Comparison of ENCODE assay signal across 10 cellular contexts in the genomic region with DNA sequence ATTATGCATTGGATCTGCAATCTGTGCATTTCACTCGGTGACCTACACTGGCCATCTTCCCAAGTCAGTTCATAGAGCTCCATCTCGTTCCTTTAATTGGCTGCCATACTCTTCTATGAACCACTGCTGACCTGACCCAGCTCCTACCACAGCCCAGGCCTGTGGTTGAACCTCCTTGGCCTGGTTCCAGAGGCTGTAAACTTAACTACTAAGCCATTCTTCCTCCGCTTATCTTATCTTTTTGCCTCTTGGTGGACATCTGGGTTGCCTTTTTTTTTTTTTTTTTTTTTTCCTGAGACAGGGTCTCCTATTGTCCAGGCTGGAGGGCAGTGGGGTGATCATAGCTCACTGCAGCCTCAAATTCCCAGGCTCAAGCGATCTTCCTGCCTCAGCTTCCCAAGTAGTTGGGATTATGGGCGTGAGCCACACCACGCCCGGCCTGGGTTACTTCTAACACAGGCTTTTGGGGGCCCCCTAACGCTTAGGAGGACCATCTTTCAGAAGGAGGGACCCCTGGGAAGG. TPM values are rescaled to one million over a fixed set of nuclear protein-coding genes. Genes with fewer than 3 reads are reported as not detected.
A peak's percentile ranks its signal among the peaks of the same experiment; 100 is the strongest.
DNase-seq lines count a peak whose midpoint lies in the region; ATAC-seq, FAIRE-seq and TF ChIP-seq lines count a peak whose summit lies in the region.
"Had no signal": no experiment of that assay in that cellular context is flagged by ENCODE, and none has a peak within 500 bp of the region (broad histone marks: within the 10 kb centered on the region; RNA-seq: fewer than 3 reads in every experiment).

No MANE protein-coding gene starts in this region.

- intact Hi-C loops in Caco-2 (cut with micrococcal nuclease; ENCODE audit: unreplicated experiment) (loop anchor here (1.0 kb wide), 4 partner anchors 80 to 417 kb away; no protein-coding TSS in a partner anchor), K562 (cut with micrococcal nuclease) (loop anchor here (1.0 to 5.0 kb wide), 4 partner anchors 81 to 290 kb away; a partner anchor contains a TSS), aorta (cut with DNase I) (loop anchor here (2.0 to 5.0 kb wide), 7 partner anchors 33 to 417 kb away; a partner anchor contains a TSS)

- H3K9ac ChIP-seq in K562 (ENCODE audit: insufficient read depth in 1 of 2, low read depth in 2 of 2, low read length in 2 of 2) (no peak overlapping the region), muscle layer of colon (ENCODE audit: low read length) (no peak overlapping the region)

- no peak overlapping the region for H2AFZ ChIP-seq in K562 (ENCODE audit: low read depth, low read length)

- TF ChIP-seq RAD21 in K562 (CRISPR knock-in tag; conservative IDR thresholded peaks at IDR 0.05 in 1 of 2, IDR thresholded peaks at IDR 0.05 in 1 of 2) = no peak

- TF ChIP-seq CTCF in Caco-2 (IDR thresholded peaks at IDR 0.05; ENCODE audit: insufficient read depth in 1 of 2, low read depth in 1 of 2, low read length in 1 of 2, severe bottlenecking in 1 of 2, unreplicated experiment in 1 of 2) (no peak), K562 (IDR thresholded peaks at IDR 0.05 in 2 of 3, conservative IDR thresholded peaks at IDR 0.05 in 1 of 3; ENCODE audit: insufficient read depth in 2 of 3, low read depth in 1 of 3, low read length in 3 of 3) (no peak)

- H3K27ac ChIP-seq in K562 (ENCODE audit: extremely low read depth, low read depth, low read length) (no peak overlapping the region), muscle layer of colon (ENCODE audit: low read depth, low read length) (no peak overlapping the region), aorta (ENCODE audit: low read depth in 1 of 2, low read length in 2 of 2) (no peak overlapping the region)

- peak overlapping the region; percentile 82 for H3K4me2 ChIP-seq in K562 (ENCODE audit: insufficient read depth, low read length)

- BruUV-seq in Caco-2 (replicated peaks; lab: Mats Ljungman, UMichigan) (no TSS peak), K562 (replicated peaks; lab: Mats Ljungman, UMichigan) (no TSS peak)

- no peaks in the 10 kb centered on the region for H4K20me1 ChIP-seq in K562 (replicated peaks; ENCODE audit: control insufficient read depth, insufficient read depth, low read length)

- H3K9me1 ChIP-seq in K562 (ENCODE audit: control insufficient read depth, insufficient read depth, low read length) = no peaks in the 10 kb centered on the region

- no peak for TF ChIP-seq POLR2A in K562 (conservative IDR thresholded peaks at IDR 0.05)

- ATAC-seq in K562 (peak; percentile 76), HG03039 (IDR thresholded peaks at IDR 0.05; ENCODE audit: unreplicated experiment) (no peak), aorta (ENCODE audit: low FRiP score) (no peak)

- no peaks in the 10 kb centered on the region for H3K9me3 Mint-ChIP-seq in Caco-2 (ENCODE audit: unreplicated experiment)
- H3K9me3 Mint-ChIP-seq: activated naive CD8-positive, alpha-beta T cell treated with anti-CD3 and anti-CD28 coated beads for 36 hours had no signal

- H3K4me1 Mint-ChIP-seq in Caco-2 (ENCODE audit: low read depth, unreplicated experiment) = no peaks in the 10 kb centered on the region

- no peaks in the 10 kb centered on the region for H3K27me3 Mint-ChIP-seq in Caco-2 (ENCODE audit: insufficient read depth, unreplicated experiment)

- TF ChIP-seq EP300 in K562 (IDR thresholded peaks at IDR 0.05; ENCODE audit: low read length) = peak; percentile 50

- CTCF ChIA-PET in Caco-2 (lab: Charles Lee) = interaction anchor here (0.6 to 1.5 kb wide), 15 partner anchors 18 to 417 kb away, joined by 3 to 9 read pairs (median 4); a partner anchor contains a TSS
- CTCF ChIA-PET in K562 (lab: Yijun Ruan, JAX; ENCODE audit: low intra/inter-chr PET ratio) = interaction anchor here (1.5 to 2.7 kb wide), 4 partner anchors 81 to 416 kb away, joined by 4 to 29 read pairs (median 14); no protein-coding TSS in a partner anchor

- no peaks in the 10 kb centered on the region for H3K9me3 ChIP-seq in Caco-2
- no peaks in the 10 kb centered on the region for H3K9me3 ChIP-seq in K562 (replicated peaks; ENCODE audit: control insufficient read depth, insufficient read depth, low read depth, low read length)
- no peaks in the 10 kb centered on the region for H3K9me3 ChIP-seq in muscle layer of colon (ENCODE audit: low read length)
- H3K9me3 ChIP-seq in aorta (ENCODE audit: control insufficient read depth, low read length) = no peaks in the 10 kb centered on the region

- H3K4me1 ChIP-seq in Caco-2 = 0 out of 2 replicates have a peak, but pooled peaks cover 10% of the 10 kb centered on the region
- peaks cover 10 to 13% of the 10 kb centered on the region in 2 experiments; a peak in 4 of 5 replicates for H3K4me1 ChIP-seq in K562 (replicated peaks in 1 of 2; ENCODE audit: control insufficient read depth in 2 of 2, insufficient read depth in 2 of 2, low read length in 2 of 2)
- peaks cover 16% of the 10 kb centered on the region for H3K4me1 ChIP-seq in muscle layer of colon (ENCODE audit: insufficient read depth, low read length)
- H3K4me1 ChIP-seq in aorta (ENCODE audit: control insufficient read depth in 1 of 2, insufficient read depth in 2 of 2, low read length in 2 of 2) = no peaks in the 10 kb centered on the region

- H3K36me3 ChIP-seq in Caco-2 (ENCODE audit: control insufficient read depth, insufficient read depth, low read length) (no peaks in the 10 kb centered on the region), K562 (ENCODE audit: control insufficient read depth, insufficient read depth, low read length) (no peaks in the 10 kb centered on the region), muscle layer of colon (ENCODE audit: insufficient read depth, low read length) (no peaks in the 10 kb centered on the region), aorta (ENCODE audit: control insufficient read depth in 1 of 2, insufficient read depth in 2 of 2, low read length in 1 of 2) (no peaks in the 10 kb centered on the region)

- no peak overlapping the region for H3K27ac Mint-ChIP-seq in Caco-2 (ENCODE audit: unreplicated experiment)
- H3K27ac Mint-ChIP-seq: activated naive CD8-positive, alpha-beta T cell treated with anti-CD3 and anti-CD28 coated beads for 36 hours had no signal

- H3K4me3 Mint-ChIP-seq in Caco-2 (ENCODE audit: unreplicated experiment) = peak overlapping the region; percentile 85

- no peaks in the 10 kb centered on the region for H3K27me3 ChIP-seq in Caco-2 (replicated peaks; ENCODE audit: control insufficient read depth, insufficient read depth, low read length)
- H3K27me3 ChIP-seq in K562 (ENCODE audit: control insufficient read depth in 2 of 2, insufficient read depth in 2 of 2, low read length in 2 of 2) = no peaks in the 10 kb centered on the region
- H3K27me3 ChIP-seq in muscle layer of colon (ENCODE audit: control insufficient read depth in 1 of 2, insufficient read depth in 2 of 2, low read length in 2 of 2) = no peaks in the 10 kb centered on the region
- no peaks in the 10 kb centered on the region for H3K27me3 ChIP-seq in aorta (ENCODE audit: control insufficient read depth in 1 of 2, insufficient read depth in 2 of 2, low read length in 1 of 2)

- H3K36me3 Mint-ChIP-seq in Caco-2 (ENCODE audit: insufficient read depth, unreplicated experiment) = no peaks in the 10 kb centered on the region

- no peak for DNase-seq in Caco-2
- peak; percentile 36 for DNase-seq in LHCN-M2 (ENCODE audit: low read depth)
- DNase-seq in K562 (ENCODE audit: extremely low read depth in 1 of 4, low spot score in 3 of 4) = peak; percentile 66 to 86 (median 70)
- DNase-seq in NCI-H1048 (lab: John Stamatoyannopoulos, UW) = no peak
- no peak for DNase-seq in ecto neural progenitor cell (ENCODE audit: low spot score)
- DNase-seq in aorta = no peak

- 1% methylated on average over 8 of the region's 8 CpGs for WGBS in K562 (ENCODE audit: insufficient coverage, low coverage, missing lambda C conversion rate)
- WGBS in aorta, 2 donors = 49 to 55% methylated on average over 8 of the region's 8 CpGs

- H3K4me3 ChIP-seq in Caco-2 (ENCODE audit: low read depth, low read length) = no peak overlapping the region; the same call in 1 of the 2 replicates
- H3K4me3 ChIP-seq in K562 = no peak overlapping the region
- peak overlapping the region; percentile 28 to 78 for H3K4me3 ChIP-seq in muscle layer of colon (ENCODE audit: low read depth in 1 of 2, low read length in 2 of 2)
- H3K4me3 ChIP-seq in aorta (ENCODE audit: low read length in 2 of 2) = no peak overlapping the region

- no peaks in the 10 kb centered on the region for H3K79me2 ChIP-seq in K562 (ENCODE audit: control insufficient read depth, insufficient read depth, low read length)

- peak; percentile 93 for FAIRE-seq in K562 (lab: Jason Lieb, UNC)
- FAIRE-seq: G401.6 had no signal

- in situ Hi-C loops in K562 (cut with MboI) = loop anchor here (5.0 to 10.0 kb wide), 2 partner anchors 292 to 429 kb away; no protein-coding TSS in a partner anchor

- POLR2A ChIA-PET in Caco-2 (lab: Charles Lee) (interaction anchor here (0.5 to 1.3 kb wide), 3 partner anchors 18 to 102 kb away, joined by 3 read pairs; a partner anchor contains a TSS), K562 (lab: Yijun Ruan, JAX) (interaction anchor here (0.6 to 1.8 kb wide), 9 partner anchors 13 to 439 kb away, joined by 3 to 7 read pairs (median 4); a partner anchor contains a TSS)

RNA-seq across cellular contexts. Expression of a gene that starts 18.3 kb away (rescaled TPM):
- total RNA-seq in Caco-2 (2022) (15.7 and 17.3 TPM in 2 replicates), LHCN-M2 (2014; rRNA removed) (11.9 and 17.8 TPM in 2 replicates), K562 (2014; rRNA removed) (22.1 and 23.3 TPM in 2 replicates), K562 (2014; rRNA removed; fragmentation: Illumina TruSeq; extraction: Trizol) (11.2 and 13.0 TPM in 2 replicates), K562 (2015; rRNA removed; fragmentation: Illumina TruSeq; extraction: Trizol) (12.2 and 13.0 TPM in 2 replicates), K562 (2021) (22.5 and 23.4 TPM in 2 replicates), aorta (10 to 100 TPM; 18.7 to 19.2 TPM)
- 11.2 TPM for polyA plus RNA-seq in LHCN-M2 (2012)
- total RNA-seq in K562 (2011; cell fraction: chromatin; rRNA removed; ENCODE audit: low replicate concordance) = 15.2 and 20.2 TPM in 2 replicates
- 14.1 and 16.3 TPM in 2 replicates for total RNA-seq in K562 (2011; cell fraction: nucleolus; rRNA removed)
- total RNA-seq in K562 (2011; cell fraction: nucleoplasm; rRNA removed) = 16.9 and 18.6 TPM in 2 replicates
- polyA plus RNA-seq in K562 (2011; rRNA removed) (12.2 and 15.2 TPM in 2 replicates), K562 (2014; fragmentation: Illumina TruSeq; extraction: Trizol) (19.6 and 24.0 TPM in 2 replicates), K562 (2014; fragmentation: Nextera tagmentation; extraction: Ambion mirVana) (1 to 10 TPM; 2.3 to 3.5 TPM), K562 (2014; rRNA removed) (26.1 and 33.4 TPM in 2 replicates), aorta (10 to 100 TPM; 12.2 to 16.8 TPM)
- polyA plus RNA-seq in K562 (2011; cell fraction: cytosol; rRNA removed) = 10.2 and 11.2 TPM in 2 replicates
- 5.8 and 6.8 TPM in 2 replicates for polyA plus RNA-seq in K562 (2011; cell fraction: nucleus; rRNA removed)
- polyA plus RNA-seq in K562 (2012) = 11.7 and 15.8 TPM in 2 replicates
- polyA minus RNA-seq in K562 (2011; rRNA and poly(A)+ RNA removed) = 18.8 and 21.9 TPM in 2 replicates
- polyA minus RNA-seq in K562 (2011; cell fraction: cytosol; rRNA and poly(A)+ RNA removed) = 3.1 and 9.2 TPM in 2 replicates
- 7.8 and 10.3 TPM in 2 replicates for polyA minus RNA-seq in K562 (2011; cell fraction: nucleus; rRNA and poly(A)+ RNA removed)

RNA-seq across cellular contexts. Expression of a gene that starts 28.0 kb away (rescaled TPM):
- total RNA-seq in Caco-2 (2022) = 24.5 TPM in 2 replicates
- total RNA-seq in LHCN-M2 (2014; rRNA removed) = 37.9 and 42.3 TPM in 2 replicates
- 8.9 TPM for polyA plus RNA-seq in LHCN-M2 (2012)
- 1.7 and 2.8 TPM in 2 replicates for total RNA-seq in K562 (2011; cell fraction: chromatin; rRNA removed; ENCODE audit: low replicate concordance)
- total RNA-seq in K562 (2011; cell fraction: nucleolus; rRNA removed) = 2.4 and 2.8 TPM in 2 replicates
- 2.9 and 4.4 TPM in 2 replicates for total RNA-seq in K562 (2011; cell fraction: nucleoplasm; rRNA removed)
- total RNA-seq in K562 (2014; rRNA removed) = 0.64 and 1.4 TPM in 2 replicates
- total RNA-seq in K562 (2014; rRNA removed; fragmentation: Illumina TruSeq; extraction: Trizol) = 0.76 and 0.80 TPM in 2 replicates
- total RNA-seq in K562 (2015; rRNA removed; fragmentation: Illumina TruSeq; extraction: Trizol) = 0.58 and 0.75 TPM in 2 replicates
- 2.1 and 2.2 TPM in 2 replicates for total RNA-seq in K562 (2021)
- 0.65 and 0.77 TPM in 2 replicates for polyA plus RNA-seq in K562 (2011; rRNA removed)
- 0.65 and 1.1 TPM in 2 replicates for polyA plus RNA-seq in K562 (2011; cell fraction: cytosol; rRNA removed)
- 0.66 and 1.5 TPM in 2 replicates for polyA plus RNA-seq in K562 (2011; cell fraction: nucleus; rRNA removed)
- polyA plus RNA-seq in K562 (2012) = 0.74 and 1.3 TPM in 2 replicates
- 0.48 and 0.54 TPM in 2 replicates for polyA plus RNA-seq in K562 (2014; fragmentation: Illumina TruSeq; extraction: Trizol)
- under 1 TPM; 0.04 to 0.11 TPM for polyA plus RNA-seq in K562 (2014; fragmentation: Nextera tagmentation; extraction: Ambion mirVana)
- polyA plus RNA-seq in K562 (2014; rRNA removed) = 0.45 and 1.3 TPM in 2 replicates
- polyA minus RNA-seq in K562 (2011; rRNA and poly(A)+ RNA removed) = 1.0 and 1.2 TPM in 2 replicates
- polyA minus RNA-seq in K562 (2011; cell fraction: cytosol; rRNA and poly(A)+ RNA removed) = 1.2 and 1.8 TPM in 2 replicates
- 1.2 and 1.8 TPM in 2 replicates for polyA minus RNA-seq in K562 (2011; cell fraction: nucleus; rRNA and poly(A)+ RNA removed)
- 10 to 100 TPM; 71.5 to 88.9 TPM for total RNA-seq in aorta
- 10 to 100 TPM; 15.7 to 19.1 TPM for polyA plus RNA-seq in aorta

Comparison
In these comparisons a context has a peak if more than half of its experiments do, and no peak if none do; other contexts are left out.
1. DNase-seq: peak in LHCN-M2 (single experiment) and K562 (4 of 4); none in Caco-2 (0 of 2), NCI-H1048 (single experiment), ecto neural progenitor cell (single experiment) and aorta (0 of 2).
2. H3K4me3 ChIP-seq: peak in muscle layer of colon (2 of 2); none in Caco-2 (single experiment), K562 (single experiment) and aorta (0 of 2).